In genomic region chr7:33619264-33619663, GRCh38 we compare ENCODE assay signal across 27 cellular contexts.
"Had no signal": no experiment of that assay in that cellular context is flagged by ENCODE, and none has a peak within 500 bp of the region (broad histone marks: within the 10 kb centered on the region; RNA-seq: fewer than 3 reads in every experiment).

No MANE protein-coding gene starts in this region.

- FAIRE-seq: colon, endometrium, endothelial cell of umbilical vein had no signal

- DNase-seq: colonic mucosa; cortex of kidney; dermis blood vessel endothelial cell; dorsolateral prefrontal cortex; effector CD4-positive, alpha-beta T cell; effector CD8-positive, alpha-beta T cell; effector memory CD4-positive, alpha-beta T cell; effector memory CD8-positive, alpha-beta T cell; endodermal cell; erythroblast; esophagus squamous epithelium; foreskin fibroblast; foreskin melanocyte; gastrocnemius medialis; glutamatergic neuron; head of caudate nucleus; heart left ventricle; heart right ventricle had no signal

- H3K27me3 ChIP-seq: colonic mucosa, dorsolateral prefrontal cortex, esophagus muscularis mucosa, esophagus squamous epithelium, foreskin keratinocyte, gastrocnemius medialis, gastroesophageal sphincter, heart left ventricle, heart right ventricle had no signal

- H3K27ac ChIP-seq: colonic mucosa, coronary artery, dorsolateral prefrontal cortex, epithelial cell of prostate, esophagus muscularis mucosa, esophagus squamous epithelium, foreskin keratinocyte, gastrocnemius medialis, gastroesophageal sphincter, heart left ventricle, heart right ventricle had no signal

- H3K9me3 ChIP-seq: colonic mucosa, gastrocnemius medialis, gastroesophageal sphincter had no signal

- H3K4me3 ChIP-seq: colonic mucosa, coronary artery, dorsolateral prefrontal cortex, esophagus muscularis mucosa, esophagus squamous epithelium, gastrocnemius medialis, gastroesophageal sphincter, heart left ventricle, heart right ventricle had no signal

- ATAC-seq: effector memory CD8-positive, alpha-beta T cell; esophagus mucosa; foreskin keratinocyte; gastrocnemius medialis; gastroesophageal sphincter; heart left ventricle; heart right ventricle had no signal

- H3K4me1 ChIP-seq: colonic mucosa, esophagus muscularis mucosa, esophagus squamous epithelium, foreskin keratinocyte, gastrocnemius medialis, gastroesophageal sphincter, heart left ventricle, heart right ventricle had no signal

- H3K36me3 ChIP-seq: colonic mucosa, esophagus muscularis mucosa, esophagus squamous epithelium, gastrocnemius medialis, gastroesophageal sphincter, heart left ventricle, heart right ventricle had no signal
